8 cellular contexts compared by ENCODE assay signal in genomic region chr19:11597202-11598102, GRCh38. TPM values are rescaled to one million over a fixed set of nuclear protein-coding genes. Genes with fewer than 3 reads are reported as not detected.
A peak's percentile ranks its signal among the peaks of the same experiment; 100 is the strongest.
DNase-seq lines count a peak whose midpoint lies in the region; ATAC-seq and TF ChIP-seq lines count a peak whose summit lies in the region.

TSS of gene ZNF627 (plus strand) at chr19:11597483. CDS start at chr19:11597628, 145 bp downstream.

- H3K9me3 ChIP-seq in HUES64 (ENCODE audit: insufficient read depth, low read depth, low read length) (no peaks in the 10 kb centered on the region), OCI-LY1 (ENCODE audit: low read length) (no peaks in the 10 kb centered on the region), mononuclear cell (ENCODE audit: low read depth, low read length) (no peaks in the 10 kb centered on the region)

- H3K36me3 ChIP-seq in HUES64 (ENCODE audit: insufficient read depth, low read length) (peaks cover 14% of the 10 kb centered on the region; the same call in 1 of the 2 replicates), OCI-LY1 (ENCODE audit: insufficient read depth, low read length) (0 out of 2 replicates have a peak, but pooled peaks cover 3% of the 10 kb centered on the region)

- DNase-seq in DMS 273 (lab: John Stamatoyannopoulos, UW; ENCODE audit: unreplicated experiment), result peak; percentile 99
- peak; percentile 97 for DNase-seq in activated T-cell treated with anti-CD3 and anti-CD28 coated beads for 24 hours (ENCODE audit: low read depth)
- peak; percentile 99 for DNase-seq in epithelial cell of esophagus (ENCODE audit: low read depth)
- DNase-seq in stimulated activated CD8-positive, alpha-beta memory T cell treated with anti-CD3 and anti-CD28 coated beads, Interleukin-4, amount 100 ng/mL, for 1 hour (ENCODE audit: low read depth in 2 of 2, low spot score in 1 of 2), result peak; percentile 95 to 96

- H3K9ac ChIP-seq in HUES64 (ENCODE audit: low read depth, low read length) (peak within 1 kb of the TSS; percentile 99), OCI-LY1 (ENCODE audit: low read length) (peak within 1 kb of the TSS; percentile 72)

- H4K20me1 ChIP-seq in OCI-LY1 (ENCODE audit: insufficient read depth, low read length), result no peaks in the 10 kb centered on the region

- peak within 1 kb of the TSS; percentile 75 for H3K4me2 ChIP-seq in OCI-LY1 (ENCODE audit: low read length)

- H3K27ac ChIP-seq in HUES64 (ENCODE audit: low read depth, low read length), result peak within 1 kb of the TSS; percentile 99
- peak within 1 kb of the TSS; percentile 31 for H3K27ac ChIP-seq in OCI-LY1 (ENCODE audit: low read depth, low read length, poor library complexity, severe bottlenecking)

- no peaks in the 10 kb centered on the region for H3F3A ChIP-seq in OCI-LY1 (ENCODE audit: insufficient read depth, low read length)

- TF ChIP-seq CTCF in OCI-LY1 (IDR thresholded peaks at IDR 0.05; ENCODE audit: low read length) (no peak), epithelial cell of esophagus (IDR thresholded peaks at IDR 0.05; ENCODE audit: insufficient read depth, low read depth, low read length, missing control alignments) (peak; percentile 27)

- 0 out of 2 replicates have a peak, but pooled peaks cover 3% of the 10 kb centered on the region for H3K79me2 ChIP-seq in OCI-LY1 (ENCODE audit: insufficient read depth, low read length)

- H3K4me1 ChIP-seq in HUES64 (ENCODE audit: insufficient read depth, low read length) (peaks cover 14% of the 10 kb centered on the region), OCI-LY1 (ENCODE audit: insufficient read depth, low read length, severe bottlenecking) (peaks cover 15% of the 10 kb centered on the region), mononuclear cell (ENCODE audit: insufficient read depth, low read length) (peaks cover 16% of the 10 kb centered on the region)

- no peaks in the 10 kb centered on the region for H3K27me3 ChIP-seq in HUES64 (ENCODE audit: insufficient read depth, low read length)
- no peaks in the 10 kb centered on the region for H3K27me3 ChIP-seq in OCI-LY1 (ENCODE audit: insufficient read depth, low read length)
- H3K27me3 ChIP-seq in mononuclear cell (ENCODE audit: insufficient read depth, low read length), result no peaks in the 10 kb centered on the region

- peak within 1 kb of the TSS; percentile 90 for H3K4me3 ChIP-seq in HUES64 (ENCODE audit: low read length)
- H3K4me3 ChIP-seq in OCI-LY1 (ENCODE audit: low read depth, low read length, poor library complexity, severe bottlenecking), result peak within 1 kb of the TSS; percentile 67
- peak within 1 kb of the TSS; percentile 95 for H3K4me3 ChIP-seq in epithelial cell of esophagus (ENCODE audit: low read length)
- H3K4me3 ChIP-seq in mononuclear cell (ENCODE audit: low read length), result peak within 1 kb of the TSS; percentile 89

- WGBS in HUES64, result under 1% methylated on average over 67 of the region's 67 CpGs

- ATAC-seq in GM21447 (IDR thresholded peaks at IDR 0.05; ENCODE audit: unreplicated experiment), result peak; percentile 97

- no peaks in the 10 kb centered on the region for H3K9me2 ChIP-seq in OCI-LY1 (ENCODE audit: low read depth, low read length)

- no peak within 1 kb of the TSS for H2AFZ ChIP-seq in OCI-LY1 (ENCODE audit: low read length)

RNA-seq across cellular contexts. Expression of gene ZNF627, which starts in this region (rescaled TPM):
- polyA plus RNA-seq in HUES64 (2013, experiment 1 of 2), result 14.2 TPM
- polyA plus RNA-seq in HUES64 (2013, experiment 2 of 2), result 16.5 TPM
- 11.5 TPM for total RNA-seq in mononuclear cell

Comparison
In these comparisons a context has a peak if more than half of its experiments do, and no peak if none do; other contexts are left out.
1. Peak in every context shown above with its lines: DNase-seq, ATAC-seq, H3K4me3 ChIP-seq and H3K27ac ChIP-seq.